ENCODE assay signal across 14 cellular contexts in the genomic region with DNA sequence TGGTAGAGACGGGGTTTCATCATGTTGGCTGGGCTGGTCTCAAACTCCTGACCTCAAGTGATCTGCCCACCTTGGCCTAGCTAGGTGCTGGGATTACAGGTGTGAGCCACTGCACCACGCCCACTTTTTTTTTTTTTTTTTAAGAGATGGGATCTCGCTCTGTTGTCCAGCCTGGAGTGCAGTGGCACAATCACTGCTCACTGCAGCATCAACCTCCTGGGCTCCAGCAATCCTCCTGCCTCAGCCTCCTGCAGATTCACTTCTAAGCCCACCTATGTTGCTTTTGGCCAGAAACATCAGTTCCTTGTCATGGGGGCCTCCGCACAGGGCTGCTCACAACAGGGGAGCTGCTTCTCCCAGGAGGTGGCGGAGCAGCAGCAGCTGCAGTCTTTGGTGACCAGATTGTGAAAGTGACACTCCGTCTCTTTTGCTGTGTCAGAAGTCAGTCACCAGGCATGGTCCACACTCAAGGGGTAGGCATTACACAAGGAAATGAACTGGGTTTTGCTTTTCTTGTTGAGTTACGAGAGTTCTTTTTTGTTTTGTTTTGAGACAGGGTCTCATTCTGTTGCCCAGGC. TPM values are rescaled to one million over a fixed set of nuclear protein-coding genes. Genes with fewer than 3 reads are reported as not detected.
DNase-seq lines count a peak whose midpoint lies in the region; ATAC-seq and TF ChIP-seq lines count a peak whose summit lies in the region.
"Had no signal": no experiment of that assay in that cellular context is flagged by ENCODE, and none has a peak within 500 bp of the region (broad histone marks: within the 10 kb centered on the region; RNA-seq: fewer than 3 reads in every experiment).

No MANE protein-coding gene starts in this region.

- DNase-seq in Right ventricle myocardium inferior (ENCODE audit: missing footprints) = peak; percentile 15
- DNase-seq in Right ventricle myocardium superior = no peak
- DNase-seq in RPMI8226 = peak; percentile 44
- DNase-seq in esophagus muscularis mucosa (ENCODE audit: extremely low spot score) = no peak
- no peak for DNase-seq in NCI-H226
- no peak for DNase-seq in SKM-1 (lab: John Stamatoyannopoulos, UW; ENCODE audit: unreplicated experiment)
- DNase-seq in HPDE6-E6E7 (ENCODE audit: extremely low spot score) = no peak
- DNase-seq: NCI-H1417 treated with DMSO at 0.1 percent for 48 hours had no signal

- peaks cover 13 to 26% (median 22%) of the 10 kb centered on the region in 4 donors for H3K4me1 ChIP-seq in esophagus muscularis mucosa
- H3K4me1 ChIP-seq: uterus had no signal

- no peaks in the 10 kb centered on the region for H3K27me3 ChIP-seq in esophagus muscularis mucosa
- H3K27me3 ChIP-seq: SJSA1, stomach, uterus had no signal

- intact Hi-C loops in Right ventricle myocardium inferior (cut with DNase I) (no loop called here), Right ventricle myocardium superior (cut with DNase I) (no loop called here), esophagus muscularis mucosa (cut with DNase I) (loop anchor here (10.0 kb wide), 1 partner anchor 132 kb away; the partner anchor contains the start of gene CAPN15)
- intact Hi-C loops in dendritic cell treated with granulocyte-macrophage colony-stimulating factor and Interleukin-4, amounts not matched to agents 40 ng/mL and 50 ng/mL, for 4 days (cut with micrococcal nuclease) = no loop called here

- H3K4me3 ChIP-seq in esophagus muscularis mucosa = no peak overlapping the region
- H3K4me3 ChIP-seq: SJSA1, stomach, uterus had no signal

- peaks cover 2% of the 10 kb centered on the region for H3K27me3 Mint-ChIP-seq in dendritic cell treated with granulocyte-macrophage colony-stimulating factor and Interleukin-4, amounts not matched to agents 40 ng/mL and 50 ng/mL, for 4 days

- no peak overlapping the region for H3K4me3 Mint-ChIP-seq in dendritic cell treated with granulocyte-macrophage colony-stimulating factor and Interleukin-4, amounts not matched to agents 40 ng/mL and 50 ng/mL, for 4 days
- H3K4me3 Mint-ChIP-seq: endodermal cell had no signal

- no peaks in the 10 kb centered on the region for H3K36me3 Mint-ChIP-seq in dendritic cell treated with granulocyte-macrophage colony-stimulating factor and Interleukin-4, amounts not matched to agents 40 ng/mL and 50 ng/mL, for 4 days (ENCODE audit: low read depth)

- ATAC-seq in Right ventricle myocardium inferior = no peak
- no peak for ATAC-seq in Right ventricle myocardium superior (ENCODE audit: poor library complexity)

- 87% methylated on average over 7 of the region's 7 CpGs for WGBS in esophagus muscularis mucosa

- no peak for TF ChIP-seq POLR2A in esophagus muscularis mucosa (IDR thresholded peaks at IDR 0.05; ENCODE audit: low read depth)

- H3K27ac ChIP-seq in esophagus muscularis mucosa (replicated peaks in 1 of 4) = no peak overlapping the region
- H3K27ac ChIP-seq: parathyroid adenoma, SJSA1, stomach, uterus had no signal

- no peaks in the 10 kb centered on the region for H3K36me3 ChIP-seq in esophagus muscularis mucosa
- H3K36me3 ChIP-seq: SJSA1, stomach, uterus had no signal

- no peak for TF ChIP-seq CTCF in esophagus muscularis mucosa (IDR thresholded peaks at IDR 0.05)

- H3K9me3 Mint-ChIP-seq in dendritic cell treated with granulocyte-macrophage colony-stimulating factor and Interleukin-4, amounts not matched to agents 40 ng/mL and 50 ng/mL, for 4 days = no peaks in the 10 kb centered on the region

- H3K4me1 Mint-ChIP-seq in dendritic cell treated with granulocyte-macrophage colony-stimulating factor and Interleukin-4, amounts not matched to agents 40 ng/mL and 50 ng/mL, for 4 days (ENCODE audit: low read depth) = peaks cover 16% of the 10 kb centered on the region

- TF ChIP-seq EP300 in esophagus muscularis mucosa (IDR thresholded peaks at IDR 0.05) = no peak

- peak overlapping the region; percentile 64 for H3K27ac Mint-ChIP-seq in dendritic cell treated with granulocyte-macrophage colony-stimulating factor and Interleukin-4, amounts not matched to agents 40 ng/mL and 50 ng/mL, for 4 days
- H3K27ac Mint-ChIP-seq: endodermal cell had no signal

- H3K9me3 ChIP-seq in esophagus muscularis mucosa = no peaks in the 10 kb centered on the region
- H3K9me3 ChIP-seq: stomach, uterus had no signal

RNA-seq across cellular contexts. Expression of gene NME4, which starts 4.5 kb away (rescaled TPM):
- total RNA-seq in Right ventricle myocardium inferior (91.3 TPM), Right ventricle myocardium superior (81.6 TPM), esophagus muscularis mucosa (100 to 1,000 TPM; 114 to 158 (median 124) TPM)

RNA-seq across cellular contexts. Expression of gene DECR2, which starts 9.1 kb away (rescaled TPM):
- total RNA-seq in Right ventricle myocardium inferior = 10.6 TPM
- 9.1 TPM for total RNA-seq in Right ventricle myocardium superior
- 10 to 100 TPM; 11.8 to 18.3 (median 17.4) TPM for total RNA-seq in esophagus muscularis mucosa

RNA-seq across cellular contexts. Expression of gene PGAP6, which starts 10.8 kb away (rescaled TPM):
- total RNA-seq in Right ventricle myocardium inferior = 32.1 TPM
- 28.1 TPM for total RNA-seq in Right ventricle myocardium superior
- total RNA-seq in esophagus muscularis mucosa = 10 to 100 TPM; 32.8 to 53.5 (median 46.3) TPM

RNA-seq across cellular contexts. Expression of gene MRPL28, which starts 22.2 kb away (rescaled TPM):
- total RNA-seq in Right ventricle myocardium inferior (83.1 TPM), Right ventricle myocardium superior (79.6 TPM), esophagus muscularis mucosa (10 to 100 TPM; 53.6 to 93.8 (median 69.5) TPM)

RNA-seq across cellular contexts. Expression of gene RAB11FIP3, which starts 32.9 kb away (rescaled TPM):
- total RNA-seq in Right ventricle myocardium inferior = 23.3 TPM
- total RNA-seq in Right ventricle myocardium superior = 25.4 TPM
- 10 to 100 TPM; 50.3 to 77.9 (median 58.8) TPM for total RNA-seq in esophagus muscularis mucosa

Comparison
In these comparisons a context has a peak if more than half of its experiments do, and no peak if none do; other contexts are left out.
1. DNase-seq: peak in Right ventricle myocardium inferior (single experiment) and RPMI8226 (single experiment); none in Right ventricle myocardium superior (single experiment), esophagus muscularis mucosa (single experiment), NCI-H226 (single experiment), SKM-1 (single experiment) and HPDE6-E6E7 (single experiment).